1 cellular context compared by ENCODE assay signal in genomic region chr5:141703133-141703561, GRCh38.
A peak's percentile ranks its signal among the peaks of the same experiment; 100 is the strongest.
TF ChIP-seq lines count a peak whose summit lies in the region.

No MANE protein-coding gene starts in this region.

TF ChIP-seq in H1, 55 proteins besides CTCF, POLR2A, EP300 and RAD21:
- TF ChIP-seq E2F6 (IDR thresholded peaks at IDR 0.05) (0 out of 2 replicates have a peak, but pooled peaks have one; percentile 24), YY1 (IDR thresholded peaks at IDR 0.05; ENCODE audit: low read depth, low read length) (no peak), RBBP5 (IDR thresholded peaks at IDR 0.05; ENCODE audit: borderline replicate concordance, low read depth, low read length) (peak; percentile 25; the same call in 1 of the 2 replicates), EZH2 (IDR thresholded peaks at IDR 0.05; ENCODE audit: low read depth, low read length, severe bottlenecking) (peak; percentile 69), HDAC2 (IDR thresholded peaks at IDR 0.05; ENCODE audit: borderline replicate concordance in 1 of 2, low read depth in 2 of 2, low read length in 2 of 2) (0 out of 4 replicates have a peak, but pooled peaks of 1 of the 2 experiments have one; percentile 21)
